Comparison of ENCODE assay signal across 10 cellular contexts in the genomic region with DNA sequence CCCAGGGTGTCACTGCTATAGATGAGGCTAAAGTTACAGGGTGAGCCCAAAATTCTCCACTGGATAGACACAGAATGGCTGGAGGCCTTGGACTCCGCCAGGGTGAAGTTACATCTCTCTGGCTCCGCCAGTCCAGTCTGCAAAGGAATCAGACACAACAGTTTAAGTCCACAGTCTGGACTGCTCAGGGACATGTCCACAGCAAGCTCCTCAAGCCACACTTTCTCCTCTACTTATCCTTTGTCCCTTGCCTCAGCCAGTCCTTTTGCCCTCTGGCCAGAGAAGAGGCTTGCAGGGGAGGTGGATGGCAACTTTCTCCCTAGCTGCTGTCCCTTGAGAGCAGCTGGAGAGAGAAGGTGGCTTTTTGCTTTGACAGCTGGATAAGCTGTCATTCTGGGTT. TPM values are rescaled to one million over a fixed set of nuclear protein-coding genes. Genes with fewer than 3 reads are reported as not detected.
A peak's percentile ranks its signal among the peaks of the same experiment; 100 is the strongest.
DNase-seq lines count a peak whose midpoint lies in the region; ATAC-seq and TF ChIP-seq lines count a peak whose summit lies in the region.
"Had no signal": no experiment of that assay in that cellular context is flagged by ENCODE, and none has a peak within 500 bp of the region (broad histone marks: within the 10 kb centered on the region; RNA-seq: fewer than 3 reads in every experiment).

No MANE protein-coding gene starts in this region.

- no peak overlapping the region for H3K27ac Mint-ChIP-seq in dendritic cell treated with granulocyte-macrophage colony-stimulating factor and Interleukin-4, amounts not matched to agents 40 ng/mL and 50 ng/mL, for 4 days
- no peak overlapping the region for H3K27ac Mint-ChIP-seq in activated CD4-positive, alpha-beta memory T cell treated with anti-CD3 and anti-CD28 coated beads for 36 hours

- H3K9me3 ChIP-seq in cardiac muscle cell (ENCODE audit: low read depth) (no peaks in the 10 kb centered on the region), mesodermal cell (ENCODE audit: control insufficient read depth, low read length) (no peaks in the 10 kb centered on the region), uterus (no peaks in the 10 kb centered on the region)

- in situ Hi-C loops in GM13977 (cut with MboI; ENCODE audit: low pct_unique_long_range_greater_than_20kb, low sequenced_read_pairs, unreplicated experiment) = no loop called here

- no peaks in the 10 kb centered on the region for H3K9me3 Mint-ChIP-seq in dendritic cell treated with granulocyte-macrophage colony-stimulating factor and Interleukin-4, amounts not matched to agents 40 ng/mL and 50 ng/mL, for 4 days
- no peaks in the 10 kb centered on the region for H3K9me3 Mint-ChIP-seq in activated CD4-positive, alpha-beta memory T cell treated with anti-CD3 and anti-CD28 coated beads for 36 hours

- H3K4me3 Mint-ChIP-seq in dendritic cell treated with granulocyte-macrophage colony-stimulating factor and Interleukin-4, amounts not matched to agents 40 ng/mL and 50 ng/mL, for 4 days = peak overlapping the region; percentile 39
- H3K4me3 Mint-ChIP-seq in activated CD4-positive, alpha-beta memory T cell treated with anti-CD3 and anti-CD28 coated beads for 36 hours = no peak overlapping the region

- TF ChIP-seq CTCF in cardiac muscle cell (IDR thresholded peaks at IDR 0.05; ENCODE audit: low read depth, low read length) = no peak
- TF ChIP-seq CTCF in uterus (IDR thresholded peaks at IDR 0.05) = no peak
- TF ChIP-seq CTCF in GM13977 (IDR thresholded peaks at IDR 0.05; ENCODE audit: extremely low read depth, insufficient read depth, missing control alignments) = no peak

- CTCF ChIA-PET in activated CD4-positive, alpha-beta memory T cell treated with anti-CD3 and anti-CD28 coated beads for 36 hours (lab: Charles Lee) = no interaction called here

- no peak for TF ChIP-seq POLR2A in uterus (IDR thresholded peaks at IDR 0.05)

- peak in 1 of 2 donors; percentile 7 for DNase-seq in cardiac muscle cell (ENCODE audit: low read depth in 1 of 2, low spot score in 1 of 2)
- no peak for DNase-seq in cardiac septum (ENCODE audit: low spot score)
- no peak for DNase-seq in uterus
- no peak for DNase-seq in GM13977 (ENCODE audit: low spot score)
- DNase-seq in activated CD4-positive, alpha-beta memory T cell treated with anti-CD3 and anti-CD28 coated beads for 36 hours = no peak
- DNase-seq: DND-41, NCI-H526 treated with DMSO at 0.1 percent for 48 hours had no signal

- POLR2A ChIA-PET in activated CD4-positive, alpha-beta memory T cell treated with anti-CD3 and anti-CD28 coated beads for 36 hours (lab: Charles Lee) = no interaction called here

- 100% methylated on average over 2 of the region's 2 CpGs; no CpG with 5 or more reads in 1 of the 2 experiments for WGBS in mesodermal cell (ENCODE audit: insufficient coverage in 2 of 2), 2 experiments

- no peaks in the 10 kb centered on the region for H3K36me3 Mint-ChIP-seq in dendritic cell treated with granulocyte-macrophage colony-stimulating factor and Interleukin-4, amounts not matched to agents 40 ng/mL and 50 ng/mL, for 4 days (ENCODE audit: low read depth)
- H3K36me3 Mint-ChIP-seq in activated CD4-positive, alpha-beta memory T cell treated with anti-CD3 and anti-CD28 coated beads for 36 hours = no peaks in the 10 kb centered on the region

- H3K27me3 ChIP-seq in cardiac muscle cell = peaks cover 40% of the 10 kb centered on the region
- H3K27me3 ChIP-seq in uterus = no peaks in the 10 kb centered on the region

- intact Hi-C loops in cardiac septum (cut with DNase I) = no loop called here
- intact Hi-C loops in dendritic cell treated with granulocyte-macrophage colony-stimulating factor and Interleukin-4, amounts not matched to agents 40 ng/mL and 50 ng/mL, for 4 days (cut with micrococcal nuclease) = no loop called here
- intact Hi-C loops in uterus (cut with DNase I; ENCODE audit: low total_unique reads) = no loop called here
- intact Hi-C loops in activated CD4-positive, alpha-beta memory T cell treated with anti-CD3 and anti-CD28 coated beads for 36 hours (cut with micrococcal nuclease) = no loop called here

- no peaks in the 10 kb centered on the region for H3K36me3 ChIP-seq in cardiac muscle cell
- no peaks in the 10 kb centered on the region for H3K36me3 ChIP-seq in mesodermal cell (ENCODE audit: control insufficient read depth, insufficient read depth, low read length)
- H3K36me3 ChIP-seq in uterus = no peaks in the 10 kb centered on the region

- H3K4me1 Mint-ChIP-seq in dendritic cell treated with granulocyte-macrophage colony-stimulating factor and Interleukin-4, amounts not matched to agents 40 ng/mL and 50 ng/mL, for 4 days (ENCODE audit: low read depth) = peaks cover 5% of the 10 kb centered on the region
- peaks cover 6% of the 10 kb centered on the region for H3K4me1 Mint-ChIP-seq in activated CD4-positive, alpha-beta memory T cell treated with anti-CD3 and anti-CD28 coated beads for 36 hours (ENCODE audit: low read depth)

- no peak for ATAC-seq in GM21381 (IDR thresholded peaks at IDR 0.05; ENCODE audit: unreplicated experiment)

- peak overlapping the region; percentile 37 for H3K4me3 ChIP-seq in cardiac muscle cell
- peak overlapping the region; percentile 44 for H3K4me3 ChIP-seq in mesodermal cell (ENCODE audit: extremely low read depth, insufficient read depth, low read length, poor library complexity, severe bottlenecking)
- peak overlapping the region; percentile 26 for H3K4me3 ChIP-seq in uterus

- peaks cover 36% of the 10 kb centered on the region for H3K27me3 Mint-ChIP-seq in dendritic cell treated with granulocyte-macrophage colony-stimulating factor and Interleukin-4, amounts not matched to agents 40 ng/mL and 50 ng/mL, for 4 days
- peaks cover 38% of the 10 kb centered on the region for H3K27me3 Mint-ChIP-seq in activated CD4-positive, alpha-beta memory T cell treated with anti-CD3 and anti-CD28 coated beads for 36 hours

- peaks cover 4% of the 10 kb centered on the region for H3K4me1 ChIP-seq in cardiac muscle cell (ENCODE audit: low read depth)
- H3K4me1 ChIP-seq in mesodermal cell (ENCODE audit: control insufficient read depth, insufficient read depth, low read length, poor library complexity, severe bottlenecking) = no peaks in the 10 kb centered on the region
- H3K4me1 ChIP-seq in uterus = no peaks in the 10 kb centered on the region

- H3K27ac ChIP-seq in cardiac muscle cell (no peak overlapping the region), mesodermal cell (ENCODE audit: low read depth, low read length, severe bottlenecking) (no peak overlapping the region), uterus (peak overlapping the region; percentile 49 to 72)

RNA-seq across cellular contexts. Expression of gene PTPRB, which starts 28.0 kb away (rescaled TPM):
- 0.21 and 0.25 TPM in 2 replicates for total RNA-seq in cardiac muscle cell
- 0.31 TPM in 1 of 2 replicates, not detected in the other for polyA plus RNA-seq in cardiac muscle cell
- 28.9 TPM for total RNA-seq in cardiac septum
- polyA plus RNA-seq in mesodermal cell (2013, experiment 1 of 2) = 9.1 TPM
- polyA plus RNA-seq in mesodermal cell (2013, experiment 2 of 2) = 5.7 TPM
- total RNA-seq in uterus = 100 to 1,000 TPM in 1 of 4 donors, 10 to 100 TPM in 3; 36.8 to 107 (median 63.1) TPM
- not detected for total RNA-seq in activated CD4-positive, alpha-beta memory T cell treated with anti-CD3 and anti-CD28 coated beads for 36 hours

Comparison
In these comparisons a context has a peak if more than half of its experiments do, and no peak if none do; other contexts are left out.
1. RNA of gene PTPRB, which starts 28.0 kb away (total RNA-seq): 36.8 to 107 TPM in uterus and 28.9 TPM in cardiac septum (single experiment); 0.21 to 0.25 TPM in cardiac muscle cell and not detected in activated CD4-positive, alpha-beta memory T cell treated with anti-CD3 and anti-CD28 coated beads for 36 hours; every median in the first group is over 10 times any median in the second.
2. H3K27ac ChIP-seq: peak in uterus (2 of 2); none in cardiac muscle cell (single experiment) and mesodermal cell (single experiment).
3. Peak in every context shown above with its lines, with median percentiles within 50 percentile points of each other: H3K4me3 ChIP-seq.